ENCODE assay signal across 27 cellular contexts in genomic region chr21:45651921-45652320, GRCh38.
"Had no signal": no experiment of that assay in that cellular context is flagged by ENCODE, and none has a peak within 500 bp of the region (broad histone marks: within the 10 kb centered on the region; RNA-seq: fewer than 3 reads in every experiment).

No MANE protein-coding gene starts in this region.

- ATAC-seq: naive thymus-derived CD4-positive, alpha-beta T cell; natural killer cell; right cardiac atrium; right lobe of liver; stimulated activated memory B cell treated with anti-CD40 and anti-IgM and Interleukin-4, amounts not matched to agents 10 μg/mL and 1 μg/mL and 100 μg/mL, for 72 hours; stimulated activated naive CD8-positive, alpha-beta T cell treated with anti-CD3 and anti-CD28 coated beads, Interleukin-15, amount 100 ng/mL, for 72 hours; stimulated activated naive CD8-positive, alpha-beta T cell treated with anti-CD3 and anti-CD28 coated beads, Interleukin-15, Interleukin-2, amounts not matched to agents 100 U/mL and 50 U/mL, for 24 hours; upper lobe of right lung had no signal

- H3K9ac ChIP-seq: neural progenitor cell, parathyroid adenoma had no signal

- DNase-seq: naive thymus-derived CD4-positive, alpha-beta T cell; natural killer cell; occipital lobe; ovary; right cardiac atrium; right lobe of liver; sigmoid colon; small intestine; stimulated activated CD4-positive, alpha-beta T cell treated with anti-CD3 and anti-CD28 coated beads, Interleukin-15, amount 100 ng/mL, for 24 hours; stimulated activated CD4-positive, alpha-beta T cell treated with anti-CD3 and anti-CD28 coated beads, Interleukin-2, amount 100 ng/mL, for 24 hours; stimulated activated CD4-positive, alpha-beta T cell treated with anti-CD3 and anti-CD28 coated beads, Interleukin-2, amount 100 ng/mL, for 48 hours; stimulated activated CD4-positive, alpha-beta T cell treated with anti-CD3 and anti-CD28 coated beads, Interleukin-4, amount 100 ng/mL, for 4 hours; stimulated activated CD8-positive, alpha-beta memory T cell treated with anti-CD3 and anti-CD28 coated beads, Interleukin-4, amount 100 ng/mL, for 48 hours; stimulated activated naive CD4-positive, alpha-beta T cell; stimulated activated naive CD8-positive, alpha-beta T cell treated with anti-CD3 and anti-CD28 coated beads, Interleukin-15, amount 100 ng/mL, for 72 hours; stimulated activated naive CD8-positive, alpha-beta T cell treated with anti-CD3 and anti-CD28 coated beads, Interleukin-15, Interleukin-2, amounts not matched to agents 100 U/mL and 50 U/mL, for 24 hours; substantia nigra; testis; tibial artery; transverse colon; upper lobe of right lung; uterus had no signal

- H3K4me3 ChIP-seq: neural progenitor cell, ovary, prostate gland, right lobe of liver, sigmoid colon, suprapubic skin, testis, tibial artery, transverse colon, upper lobe of right lung, uterus had no signal

- H3K4me1 ChIP-seq: neural progenitor cell, parathyroid adenoma, prostate gland, right lobe of liver, suprapubic skin, testis, tibial artery, upper lobe of right lung, uterus had no signal

- H3K4me2 ChIP-seq: neural progenitor cell had no signal

- H3K9me3 ChIP-seq: ovary, prostate gland, right lobe of liver, sigmoid colon, suprapubic skin, testis, tibial artery, transverse colon, upper lobe of right lung, uterus had no signal

- H3K27ac ChIP-seq: neural progenitor cell, ovary, parathyroid adenoma, prostate gland, right lobe of liver, sigmoid colon, suprapubic skin, testis, tibial artery, transverse colon, upper lobe of right lung, uterus had no signal

- H3K36me3 ChIP-seq: neural progenitor cell, ovary, prostate gland, right lobe of liver, sigmoid colon, suprapubic skin, tibial artery, transverse colon, upper lobe of right lung, uterus had no signal

- H3K79me2 ChIP-seq: parathyroid adenoma had no signal

- H2AFZ ChIP-seq: neural progenitor cell, parathyroid adenoma had no signal

- H3K27me3 ChIP-seq: neural progenitor cell, ovary, sigmoid colon, testis, transverse colon, upper lobe of right lung, uterus had no signal
